21 cellular contexts compared by ENCODE assay signal in genomic region chr3:49567406-49567805, GRCh38. TPM values are rescaled to one million over a fixed set of nuclear protein-coding genes. Genes with fewer than 3 reads are reported as not detected.
DNase-seq lines count a peak whose midpoint lies in the region; ATAC-seq, FAIRE-seq and TF ChIP-seq lines count a peak whose summit lies in the region.
"Had no signal": no experiment of that assay in that cellular context is flagged by ENCODE, and none has a peak within 500 bp of the region (broad histone marks: within the 10 kb centered on the region; RNA-seq: fewer than 3 reads in every experiment).

No MANE protein-coding gene starts in this region.

- H3K9me3 ChIP-seq in IMR-90 (ENCODE audit: control insufficient read depth, insufficient read depth, low read length) (no peaks in the 10 kb centered on the region), K562 (replicated peaks; ENCODE audit: control insufficient read depth, insufficient read depth, low read depth, low read length) (no peaks in the 10 kb centered on the region), neuronal stem cell (replicated peaks in 1 of 2; ENCODE audit: control insufficient read depth in 2 of 2, insufficient read depth in 1 of 2, low read depth in 1 of 2, low read length in 2 of 2) (no peaks in the 10 kb centered on the region)
- H3K9me3 ChIP-seq: A549, BE2C had no signal

- H2BK120ac ChIP-seq in IMR-90 (ENCODE audit: low read depth, low read length) (no peak overlapping the region), neuronal stem cell (ENCODE audit: low read depth, low read length) (no peak overlapping the region)

- H3K14ac ChIP-seq in IMR-90 (replicated peaks; ENCODE audit: low read depth, low read length) = no peak overlapping the region
- no peak overlapping the region for H3K14ac ChIP-seq in neuronal stem cell (ENCODE audit: low read length)

- BruUV-seq in IMR-90 (replicated peaks; lab: Mats Ljungman, UMichigan) = no TSS peak
- no TSS peak for BruUV-seq in K562 (replicated peaks; lab: Mats Ljungman, UMichigan)

- H3K27me3 ChIP-seq in IMR-90 (ENCODE audit: control insufficient read depth, insufficient read depth, low read length) = peaks cover 53% of the 10 kb centered on the region
- no peaks in the 10 kb centered on the region for H3K27me3 ChIP-seq in K562 (ENCODE audit: control insufficient read depth in 2 of 2, insufficient read depth in 2 of 2, low read length in 2 of 2)
- H3K27me3 ChIP-seq in neuronal stem cell (ENCODE audit: control insufficient read depth in 3 of 3, insufficient read depth in 3 of 3, low read depth in 1 of 3, low read length in 3 of 3) = no peaks in the 10 kb centered on the region
- H3K27me3 ChIP-seq: BE2C had no signal

- H3K9ac ChIP-seq in IMR-90 (ENCODE audit: low read depth, low read length) = no peak overlapping the region
- H3K9ac ChIP-seq in K562 (ENCODE audit: insufficient read depth in 1 of 2, low read depth in 2 of 2, low read length in 2 of 2) = no peak overlapping the region
- no peak overlapping the region for H3K9ac ChIP-seq in neuronal stem cell (ENCODE audit: low read depth, low read length, poor library complexity)

- no peak for TF ChIP-seq EP300 in K562 (IDR thresholded peaks at IDR 0.05; ENCODE audit: low read length)

- H3K27ac ChIP-seq in IMR-90 (ENCODE audit: insufficient read depth, low read length) = no peak overlapping the region
- no peak overlapping the region for H3K27ac ChIP-seq in K562 (ENCODE audit: extremely low read depth, low read depth, low read length)
- H3K27ac ChIP-seq in neuronal stem cell (replicated peaks; ENCODE audit: low read length) = no peak overlapping the region
- H3K27ac ChIP-seq: A549, C4-2B, HL-60 had no signal

- FAIRE-seq in K562 (lab: Jason Lieb, UNC) = peak; percentile 6
- FAIRE-seq: A549, D721Med, GM19239 had no signal

- DNase-seq in IMR-90 (no peak), K562 (ENCODE audit: extremely low read depth in 1 of 4, low spot score in 3 of 4) (no peak), neuronal stem cell (ENCODE audit: low spot score) (no peak), NCI-H1092 treated with DMSO at 0.1 percent for 48 hours (lab: John Stamatoyannopoulos, UW) (no peak), mesenteric fat pad (ENCODE audit: low spot score) (no peak)
- no peak for DNase-seq in activated CD8-positive, alpha-beta memory T cell treated with anti-CD3 and anti-CD28 coated beads, Interleukin-2, amount 10 ng/mL, durations not matched to agents 7 days and 5 days
- DNase-seq: BE2C; CD8-positive, alpha-beta T cell; COR-L47; DMS153; DMS79 treated with DMSO at 0.1 percent for 48 hours; GF-D8; HCEC 1CT; HFFc6 had no signal

- ATAC-seq in IMR-90 (ENCODE audit: low read depth) (no peak), K562 (no peak), esophagus mucosa (peak; percentile 31)
- no peak for ATAC-seq in activated CD8-positive, alpha-beta memory T cell treated with anti-CD3 and anti-CD28 coated beads, Interleukin-2, amount 10 ng/mL, durations not matched to agents 7 days and 5 days
- ATAC-seq: A549; CD8-positive, alpha-beta T cell had no signal

- no peaks in the 10 kb centered on the region for H3K36me3 Mint-ChIP-seq in activated CD8-positive, alpha-beta memory T cell treated with anti-CD3 and anti-CD28 coated beads, Interleukin-2, amount 10 ng/mL, durations not matched to agents 7 days and 5 days
- H3K36me3 Mint-ChIP-seq: CD8-positive, alpha-beta T cell had no signal

- no peak overlapping the region for H3K4me2 ChIP-seq in IMR-90 (ENCODE audit: low read depth, low read length)
- no peak overlapping the region for H3K4me2 ChIP-seq in K562 (ENCODE audit: insufficient read depth, low read length)
- no peak overlapping the region for H3K4me2 ChIP-seq in neuronal stem cell (ENCODE audit: insufficient read depth, low read length, poor library complexity, severe bottlenecking)
- H3K4me2 ChIP-seq: A549 had no signal

- H3K9me1 ChIP-seq in IMR-90 (ENCODE audit: insufficient read depth, low read length) (0 out of 2 replicates have a peak, but pooled peaks cover 2% of the 10 kb centered on the region), K562 (ENCODE audit: control insufficient read depth, insufficient read depth, low read length) (no peaks in the 10 kb centered on the region)

- peak overlapping the region; percentile 51 for H2AFZ ChIP-seq in IMR-90 (replicated peaks; ENCODE audit: low read length, poor library complexity)
- H2AFZ ChIP-seq in K562 (ENCODE audit: low read depth, low read length) = no peak overlapping the region
- H2AFZ ChIP-seq in neuronal stem cell (ENCODE audit: low read length) = no peak overlapping the region

- dilution Hi-C loops in IMR-90 (cut with HindIII; ENCODE audit: low sequenced_read_pairs, unreplicated experiment) = no loop called here

- no peaks in the 10 kb centered on the region for H4K20me1 ChIP-seq in IMR-90 (ENCODE audit: insufficient read depth, low read length)
- H4K20me1 ChIP-seq in K562 (replicated peaks; ENCODE audit: control insufficient read depth, insufficient read depth, low read length) = no peaks in the 10 kb centered on the region

- no peak overlapping the region for H4K8ac ChIP-seq in IMR-90 (ENCODE audit: low read depth in 2 of 2, low read length in 2 of 2)
- no peak overlapping the region for H4K8ac ChIP-seq in neuronal stem cell (ENCODE audit: low read depth, low read length)

- H3K36me3 ChIP-seq in IMR-90 (ENCODE audit: control insufficient read depth, insufficient read depth, low read length) (no peaks in the 10 kb centered on the region), K562 (ENCODE audit: control insufficient read depth, insufficient read depth, low read length) (no peaks in the 10 kb centered on the region), neuronal stem cell (replicated peaks in 1 of 2; ENCODE audit: control insufficient read depth in 2 of 2, insufficient read depth in 2 of 2, low read length in 2 of 2) (no peaks in the 10 kb centered on the region)
- H3K36me3 ChIP-seq: BE2C had no signal

- H3K4me3 ChIP-seq in IMR-90 (ENCODE audit: insufficient read depth, low read depth, low read length) = no peak overlapping the region
- H3K4me3 ChIP-seq in K562 = no peak overlapping the region
- H3K4me3 ChIP-seq in neuronal stem cell (ENCODE audit: low read length in 2 of 2) = peak overlapping the region in 1 of 2 donors; percentile 32
- H3K4me3 ChIP-seq: A549 had no signal

- H3K23ac ChIP-seq in IMR-90 (ENCODE audit: low read depth, low read length) = peak overlapping the region; percentile 73
- no peak overlapping the region for H3K23ac ChIP-seq in neuronal stem cell (ENCODE audit: low read depth, low read length, poor library complexity)

- H3K4me1 ChIP-seq in IMR-90 (ENCODE audit: control insufficient read depth, insufficient read depth, low read length) (no peaks in the 10 kb centered on the region), K562 (replicated peaks in 1 of 2; ENCODE audit: control insufficient read depth in 2 of 2, insufficient read depth in 2 of 2, low read length in 2 of 2) (no peaks in the 10 kb centered on the region), neuronal stem cell (ENCODE audit: control insufficient read depth in 2 of 2, insufficient read depth in 1 of 2, low read depth in 1 of 2, low read length in 2 of 2) (no peaks in the 10 kb centered on the region)
- H3K4me1 ChIP-seq: A549, BE2C had no signal

- no CpG with 5 or more reads among the region's 2 CpGs for WGBS in IMR-90 (ENCODE audit: extremely low coverage in 2 of 2, insufficient read length in 1 of 2), 2 experiments
- 4% methylated on average over 2 of the region's 2 CpGs for whole genome bisulfite sequencing in K562 (ENCODE audit: insufficient coverage, low coverage, missing lambda C conversion rate)
- no CpG with 5 or more reads among the region's 2 CpGs for WGBS in neuronal stem cell (ENCODE audit: extremely low coverage in 2 of 2, insufficient read length in 2 of 2, insufficient replicate concordance in 1 of 2), 2 donors

- H2AK5ac ChIP-seq in IMR-90 (ENCODE audit: low read depth, low read length) (no peak overlapping the region), neuronal stem cell (ENCODE audit: low read depth, low read length) (no peak overlapping the region)

- H3K27ac Mint-ChIP-seq in activated CD8-positive, alpha-beta memory T cell treated with anti-CD3 and anti-CD28 coated beads, Interleukin-2, amount 10 ng/mL, durations not matched to agents 7 days and 5 days = no peak overlapping the region
- H3K27ac Mint-ChIP-seq: CD8-positive, alpha-beta T cell; HFFc6 had no signal

- in situ Hi-C loops in IMR-90 (cut with MboI; ENCODE audit: low sequenced_read_pairs) = no loop called here
- in situ Hi-C loops in K562 (cut with MboI) = loop anchor here (10.0 kb wide), 1 partner anchor 97 kb away; no protein-coding TSS in a partner anchor

- H3K18ac ChIP-seq in IMR-90 (ENCODE audit: low read depth, low read length) = no peak overlapping the region
- H3K18ac ChIP-seq in neuronal stem cell (ENCODE audit: low read length) = peak overlapping the region; percentile 36

- CTCF ChIA-PET in IMR-90 (lab: Yijun Ruan, JAX) = no interaction called here
- CTCF ChIA-PET in K562 (lab: Yijun Ruan, JAX; ENCODE audit: low intra/inter-chr PET ratio) = no interaction called here
- CTCF ChIA-PET in activated CD8-positive, alpha-beta memory T cell treated with anti-CD3 and anti-CD28 coated beads, Interleukin-2, amount 10 ng/mL, durations not matched to agents 7 days and 5 days (lab: Charles Lee) = interaction anchor here (0.7 to 1.7 kb wide), 4 partner anchors 19 to 104 kb away, joined by 4 to 12 read pairs (median 7); no protein-coding TSS in a partner anchor

- POLR2A ChIA-PET in IMR-90 (lab: Charles Lee; ENCODE audit: unreplicated experiment) = no interaction called here
- POLR2A ChIA-PET in K562 (lab: Yijun Ruan, JAX) = no interaction called here

- H4K5ac ChIP-seq in IMR-90 (ENCODE audit: low read depth, low read length) = no peak overlapping the region

- TF ChIP-seq RAD21 in IMR-90 (IDR thresholded peaks at IDR 0.05; ENCODE audit: low read length) (no peak), K562 (CRISPR knock-in tag; conservative IDR thresholded peaks at IDR 0.05 in 1 of 2, IDR thresholded peaks at IDR 0.05 in 1 of 2) (no peak)

- no peaks in the 10 kb centered on the region for H3K4me1 Mint-ChIP-seq in activated CD8-positive, alpha-beta memory T cell treated with anti-CD3 and anti-CD28 coated beads, Interleukin-2, amount 10 ng/mL, durations not matched to agents 7 days and 5 days

- H3K79me1 ChIP-seq in IMR-90 (ENCODE audit: low read depth in 1 of 2, low read length in 2 of 2) (no peaks in the 10 kb centered on the region), neuronal stem cell (ENCODE audit: low read depth, low read length) (no peaks in the 10 kb centered on the region)

- peaks cover 18% of the 10 kb centered on the region for H3K27me3 Mint-ChIP-seq in activated CD8-positive, alpha-beta memory T cell treated with anti-CD3 and anti-CD28 coated beads, Interleukin-2, amount 10 ng/mL, durations not matched to agents 7 days and 5 days

- TF ChIP-seq CTCF in IMR-90 (conservative IDR thresholded peaks at IDR 0.05; ENCODE audit: low read depth, low read length) = no peak
- no peak for TF ChIP-seq CTCF in K562 (IDR thresholded peaks at IDR 0.05 in 2 of 3, conservative IDR thresholded peaks at IDR 0.05 in 1 of 3; ENCODE audit: insufficient read depth in 2 of 3, low read depth in 1 of 3, low read length in 3 of 3)

- H2AK9ac ChIP-seq in IMR-90 (replicated peaks; ENCODE audit: low read depth, low read length, poor library complexity) = no peak overlapping the region

- no peaks in the 10 kb centered on the region for H3K79me2 ChIP-seq in K562 (ENCODE audit: control insufficient read depth, insufficient read depth, low read length)

- no peak overlapping the region for H3K4me3 Mint-ChIP-seq in activated CD8-positive, alpha-beta memory T cell treated with anti-CD3 and anti-CD28 coated beads, Interleukin-2, amount 10 ng/mL, durations not matched to agents 7 days and 5 days
- H3K4me3 Mint-ChIP-seq: CD8-positive, alpha-beta T cell; HFFc6 had no signal

- H3K4ac ChIP-seq in IMR-90 (ENCODE audit: low read depth, low read length) = no peak overlapping the region
- H3K4ac ChIP-seq in neuronal stem cell (ENCODE audit: low read length) = no peak overlapping the region

- H2BK20ac ChIP-seq in IMR-90 (ENCODE audit: low read depth, low read length) = no peak overlapping the region

- H2BK12ac ChIP-seq in neuronal stem cell (ENCODE audit: low read length) = no peak overlapping the region

- H2BK15ac ChIP-seq in IMR-90 (ENCODE audit: low read depth, low read length) (no peak overlapping the region), neuronal stem cell (ENCODE audit: low read length) (no peak overlapping the region)

- H2BK5ac ChIP-seq in IMR-90 (ENCODE audit: low read depth, low read length, poor library complexity, severe bottlenecking) (no peak overlapping the region), neuronal stem cell (ENCODE audit: low read length) (no peak overlapping the region)

- intact Hi-C loops in IMR-90 (cut with micrococcal nuclease) (loop anchor here (5.0 kb wide), 1 partner anchor 50 kb away; no protein-coding TSS in a partner anchor), K562 (cut with micrococcal nuclease) (loop anchor here (5.0 kb wide), 1 partner anchor 105 kb away; the partner anchor contains the start of gene APEH)

- TF ChIP-seq POLR2A in IMR-90 (IDR thresholded peaks at IDR 0.05; ENCODE audit: low read depth, low read length) = no peak
- TF ChIP-seq POLR2A in K562 (conservative IDR thresholded peaks at IDR 0.05) = no peak

- H3K56ac ChIP-seq in IMR-90 (ENCODE audit: extremely low read depth, insufficient read depth, low read length) = no peak overlapping the region

- no peak overlapping the region for H4K91ac ChIP-seq in IMR-90 (ENCODE audit: insufficient read depth, low read depth, low read length)
- H4K91ac ChIP-seq in neuronal stem cell (ENCODE audit: low read depth, low read length, poor library complexity) = no peak overlapping the region

- H3K9me3 Mint-ChIP-seq in activated CD8-positive, alpha-beta memory T cell treated with anti-CD3 and anti-CD28 coated beads, Interleukin-2, amount 10 ng/mL, durations not matched to agents 7 days and 5 days (ENCODE audit: low read depth) = no peaks in the 10 kb centered on the region
- H3K9me3 Mint-ChIP-seq: CD8-positive, alpha-beta T cell; HFFc6 had no signal

RNA-seq across cellular contexts. Expression of gene BSN, which starts 13.1 kb away (rescaled TPM):
- total RNA-seq in IMR-90 (2012; rRNA removed) = under 0.01 TPM in 2 replicates
- 0.03 and 0.04 TPM in 2 replicates for polyA plus RNA-seq in IMR-90 (2012; rRNA removed)
- under 0.01 and 0.02 TPM in 2 replicates for polyA plus RNA-seq in IMR-90 (2012; cell fraction: cytosol; rRNA removed)
- polyA plus RNA-seq in IMR-90 (2012; cell fraction: nucleus; rRNA removed; ENCODE audit: low replicate concordance) = 0.03 and 0.04 TPM in 2 replicates
- total RNA-seq in K562 (2011; cell fraction: chromatin; rRNA removed; ENCODE audit: low replicate concordance) = 0.63 and 2.7 TPM in 2 replicates
- 1.1 and 1.3 TPM in 2 replicates for total RNA-seq in K562 (2011; cell fraction: nucleolus; rRNA removed)
- total RNA-seq in K562 (2011; cell fraction: nucleoplasm; rRNA removed) = 0.99 and 1.2 TPM in 2 replicates
- total RNA-seq in K562 (2014; rRNA removed) = 0.57 and 0.64 TPM in 2 replicates
- 0.13 and 0.29 TPM in 2 replicates for total RNA-seq in K562 (2014; rRNA removed; fragmentation: Illumina TruSeq; extraction: Trizol)
- total RNA-seq in K562 (2015; rRNA removed; fragmentation: Illumina TruSeq; extraction: Trizol) = 0.25 and 0.26 TPM in 2 replicates
- 1.2 and 1.5 TPM in 2 replicates for total RNA-seq in K562 (2021)
- 0.05 and 0.10 TPM in 2 replicates for polyA plus RNA-seq in K562 (2011; rRNA removed)
- polyA plus RNA-seq in K562 (2011; cell fraction: cytosol; rRNA removed) = 0.07 and 0.25 TPM in 2 replicates
- polyA plus RNA-seq in K562 (2011; cell fraction: nucleus; rRNA removed) = 0.29 and 0.95 TPM in 2 replicates
- 0.24 and 0.57 TPM in 2 replicates for polyA plus RNA-seq in K562 (2012)
- polyA plus RNA-seq in K562 (2014; fragmentation: Illumina TruSeq; extraction: Trizol) = 0.39 and 0.62 TPM in 2 replicates
- under 1 TPM; 0.03 to 0.06 TPM for polyA plus RNA-seq in K562 (2014; fragmentation: Nextera tagmentation; extraction: Ambion mirVana)
- 0.54 and 0.58 TPM in 2 replicates for polyA plus RNA-seq in K562 (2014; rRNA removed)
- 0.09 and 0.53 TPM in 2 replicates for polyA minus RNA-seq in K562 (2011; rRNA and poly(A)+ RNA removed)
- polyA minus RNA-seq in K562 (2011; cell fraction: cytosol; rRNA and poly(A)+ RNA removed) = 0.57 and 0.64 TPM in 2 replicates
- 0.33 and 0.40 TPM in 2 replicates for polyA minus RNA-seq in K562 (2011; cell fraction: nucleus; rRNA and poly(A)+ RNA removed)
- 0.08 TPM for total RNA-seq in esophagus mucosa
- polyA plus RNA-seq in neuronal stem cell (2013, experiment 1 of 2) = 0.14 TPM
- polyA plus RNA-seq in neuronal stem cell (2013, experiment 2 of 2) = 0.12 TPM
- total RNA-seq in activated CD8-positive, alpha-beta memory T cell treated with anti-CD3 and anti-CD28 coated beads, Interleukin-2, amount 10 ng/mL, durations not matched to agents 7 days and 5 days = under 1 TPM; 0.12 TPM
- total RNA-seq in mesenteric fat pad = 0.16 TPM
- polyA plus RNA-seq: AG04450 had no signal
